ENCODE assay signal across 19 cellular contexts in the genomic region with DNA sequence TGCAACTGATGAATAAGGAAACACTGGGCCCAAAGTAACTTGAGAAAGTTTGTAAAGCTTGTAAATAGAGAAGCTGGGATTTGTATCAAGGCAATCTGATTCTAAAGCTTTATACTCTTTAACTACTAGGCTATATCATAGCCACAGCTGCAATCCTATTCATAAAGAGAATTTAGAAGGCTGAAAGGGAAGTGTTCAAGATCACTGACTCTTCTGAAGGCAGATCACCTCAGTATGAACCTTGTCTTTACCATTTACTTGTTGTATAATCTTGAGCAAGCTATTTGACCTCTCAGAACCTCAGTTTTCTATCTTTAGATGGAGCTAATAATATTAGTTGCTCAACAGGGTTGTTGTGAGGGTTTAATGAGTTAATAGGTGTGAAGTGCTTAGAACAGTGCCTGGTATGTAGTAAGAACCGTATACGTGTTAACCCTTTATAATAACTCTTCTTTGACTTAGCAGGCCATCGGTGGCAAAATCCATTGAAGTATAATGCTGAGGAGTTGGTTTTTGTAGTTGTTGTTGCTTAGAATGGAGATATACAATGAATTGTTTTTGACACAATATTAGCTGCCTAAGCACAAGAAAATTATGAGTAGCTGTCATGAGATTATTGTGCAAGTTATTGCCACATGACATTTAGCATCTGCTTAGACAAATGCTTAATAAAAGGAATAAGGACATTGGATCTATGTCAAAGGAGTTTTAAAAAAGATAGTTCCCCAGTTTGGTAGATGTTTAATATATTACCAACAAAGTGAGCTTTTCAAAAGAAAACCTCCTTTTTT.
"Had no signal": no experiment of that assay in that cellular context is flagged by ENCODE, and none has a peak within 500 bp of the region (broad histone marks: within the 10 kb centered on the region; RNA-seq: fewer than 3 reads in every experiment).

No MANE protein-coding gene starts in this region.

- H3K79me2 ChIP-seq: hepatocyte had no signal

- H2AFZ ChIP-seq: hepatocyte had no signal

- DNase-seq: activated CD4-positive, alpha-beta memory T cell treated with anti-CD3 and anti-CD28 coated beads, Interleukin-2, amount 10 ng/mL, durations not matched to agents 7 days and 5 days; activated CD4-positive, alpha-beta T cell treated with anti-CD3 and anti-CD28 coated beads, Interleukin-2, amount 10 ng/mL, durations not matched to agents 24 days and 14 days; activated effector memory CD4-positive, alpha-beta T cell treated with Interleukin-2 at 50 U/mL for 16 hours; activated naive CD4-positive, alpha-beta T cell treated with anti-CD3 and anti-CD28 coated beads, Interleukin-2, amount 10 ng/mL, durations not matched to agents 7 days and 5 days; activated T-cell treated with anti-CD3 and anti-CD28 coated beads, Interleukin-2, amount 50 U/mL, for 72 hours; amygdala; foreskin keratinocyte; immature natural killer cell; kidney glomerular epithelial cell; left ventricle myocardium inferior; mammary epithelial cell; natural killer cell; stimulated activated CD4-positive, alpha-beta T cell treated with anti-CD3 and anti-CD28 coated beads, Interleukin-12 subunit alpha, Interleukin-12 subunit beta, amount 100 ng/mL, for 4 hours; stimulated activated naive CD8-positive, alpha-beta T cell treated with anti-CD3 and anti-CD28 coated beads, Interleukin-15, amount 100 ng/mL, for 72 hours; testis had no signal

- ATAC-seq: activated CD4-positive, CD25-positive, alpha-beta regulatory T cell treated with anti-CD3 and anti-CD28 coated beads, Interleukin-2, amount 50 U/mL, for 24 hours; activated T-cell treated with anti-CD3 and anti-CD28 coated beads, Interleukin-2, amount 50 U/mL, for 72 hours; foreskin keratinocyte; natural killer cell; stimulated activated naive CD8-positive, alpha-beta T cell treated with anti-CD3 and anti-CD28 coated beads, Interleukin-15, amount 100 ng/mL, for 72 hours had no signal

- H3K4me3 ChIP-seq: coronary artery, hepatocyte, left ventricle myocardium inferior, testis had no signal

- H3K4me1 ChIP-seq: foreskin keratinocyte, testis had no signal

- H3K4me2 ChIP-seq: hepatocyte had no signal

- H3K27me3 ChIP-seq: foreskin keratinocyte, hepatocyte, testis had no signal

- H3K27ac ChIP-seq: foreskin keratinocyte, hepatocyte, left ventricle myocardium inferior, testis, VCaP had no signal

- H3K9me3 ChIP-seq: left ventricle myocardium inferior, testis had no signal

- H3K36me3 ChIP-seq: left ventricle myocardium inferior had no signal
